ENCODE assay signal across 20 cellular contexts in genomic region chr6:13262302-13263006, GRCh38.
DNase-seq lines count a peak whose midpoint lies in the region; ATAC-seq and TF ChIP-seq lines count a peak whose summit lies in the region.
"Had no signal": no experiment of that assay in that cellular context is flagged by ENCODE, and none has a peak within 500 bp of the region (broad histone marks: within the 10 kb centered on the region; RNA-seq: fewer than 3 reads in every experiment).

No MANE protein-coding gene starts in this region.

- TF ChIP-seq POLR2A in spleen (IDR thresholded peaks at IDR 0.05) (no peak), heart left ventricle (IDR thresholded peaks at IDR 0.05) (no peak)

- no peak for TF ChIP-seq CTCF in spleen (IDR thresholded peaks at IDR 0.05 in 8 of 11, conservative IDR thresholded peaks at IDR 0.05 in 3 of 11)
- no peak for TF ChIP-seq CTCF in heart left ventricle (IDR thresholded peaks at IDR 0.05)

- no peaks in the 10 kb centered on the region for H3K27me3 Mint-ChIP-seq in IgD-negative memory B cell
- H3K27me3 Mint-ChIP-seq in activated CD8-positive, alpha-beta memory T cell treated with anti-CD3 and anti-CD28 coated beads, Interleukin-2, amount 10 ng/mL, durations not matched to agents 7 days and 5 days, result no peaks in the 10 kb centered on the region
- H3K27me3 Mint-ChIP-seq: central memory CD8-positive, alpha-beta T cell had no signal

- no peaks in the 10 kb centered on the region for H3K36me3 ChIP-seq in spleen
- H3K36me3 ChIP-seq in heart left ventricle, result peaks cover 0 to 6% (median 0%) of the 10 kb centered on the region in 9 donors
- H3K36me3 ChIP-seq: HAP-1, ovary, right lobe of liver had no signal

- no peak for ATAC-seq in activated CD8-positive, alpha-beta memory T cell treated with anti-CD3 and anti-CD28 coated beads, Interleukin-2, amount 10 ng/mL, durations not matched to agents 7 days and 5 days
- ATAC-seq in heart left ventricle, result no peak
- ATAC-seq: activated T-cell treated with anti-CD3 and anti-CD28 coated beads, Interleukin-2, amount 50 U/mL, for 4 hours; stimulated activated effector memory CD8-positive, alpha-beta T cell treated with anti-CD3 and anti-CD28 coated beads, Interleukin-12 subunit alpha, Interleukin-12 subunit beta, amount 100 ng/mL, for 72 hours had no signal

- peak overlapping the region; percentile 5 for H3K27ac ChIP-seq in caudate nucleus (ENCODE audit: low read depth, low read length)
- peak overlapping the region in 6 of 8 donors; percentile 70 to 87 (median 76) for H3K27ac ChIP-seq in spleen
- H3K27ac ChIP-seq in heart left ventricle, result peak overlapping the region in 1 of 12 donors; percentile 50
- H3K27ac ChIP-seq: epithelial cell of prostate, ovary, right lobe of liver, tibial nerve had no signal

- DNase-seq in EL, result peak; percentile 42
- no peak for DNase-seq in caudate nucleus (lab: John Stamatoyannopoulos, UW)
- DNase-seq in spleen, result no peak
- DNase-seq in activated CD8-positive, alpha-beta memory T cell treated with anti-CD3 and anti-CD28 coated beads, Interleukin-2, amount 10 ng/mL, durations not matched to agents 7 days and 5 days, result no peak
- no peak for DNase-seq in HuH-7 (ENCODE audit: low spot score)
- DNase-seq in heart left ventricle, result no peak
- DNase-seq: activated naive CD4-positive, alpha-beta T cell treated with anti-CD3 and anti-CD28 coated beads, Interleukin-2, amount 50 U/mL, for 16 hours; activated T-cell treated with anti-CD3 and anti-CD28 coated beads, Interleukin-2, amount 50 U/mL, for 4 hours; aorta; natural killer cell; NCI-H1694; NCI-H748 treated with DMSO at 0.1 percent for 48 hours; ovary; right lobe of liver had no signal

- H3K9me3 ChIP-seq in spleen (no peaks in the 10 kb centered on the region), heart left ventricle (no peaks in the 10 kb centered on the region)
- H3K9me3 ChIP-seq: HAP-1, ovary, right lobe of liver, tibial nerve had no signal

- H3K36me3 Mint-ChIP-seq in IgD-negative memory B cell, result peaks cover 1% of the 10 kb centered on the region
- H3K36me3 Mint-ChIP-seq in activated CD8-positive, alpha-beta memory T cell treated with anti-CD3 and anti-CD28 coated beads, Interleukin-2, amount 10 ng/mL, durations not matched to agents 7 days and 5 days, result peaks cover 2% of the 10 kb centered on the region
- H3K36me3 Mint-ChIP-seq: natural killer cell; stimulated activated effector memory CD8-positive, alpha-beta T cell treated with anti-CD3 and anti-CD28 coated beads, Interleukin-12 subunit alpha, Interleukin-12 subunit beta, amount 100 ng/mL, for 72 hours had no signal

- peak overlapping the region; percentile 23 to 89 (median 78) for H3K4me3 Mint-ChIP-seq in IgD-negative memory B cell
- H3K4me3 Mint-ChIP-seq in activated CD8-positive, alpha-beta memory T cell treated with anti-CD3 and anti-CD28 coated beads, Interleukin-2, amount 10 ng/mL, durations not matched to agents 7 days and 5 days, result no peak overlapping the region
- H3K4me3 Mint-ChIP-seq: activated T-cell treated with anti-CD3 and anti-CD28 coated beads, Interleukin-2, amount 50 U/mL, for 4 hours; central memory CD8-positive, alpha-beta T cell; natural killer cell; stimulated activated effector memory CD8-positive, alpha-beta T cell treated with anti-CD3 and anti-CD28 coated beads, Interleukin-12 subunit alpha, Interleukin-12 subunit beta, amount 100 ng/mL, for 72 hours had no signal

- intact Hi-C loops in spleen (cut with DNase I; ENCODE audit: low total_unique reads), result no loop called here
- intact Hi-C loops in heart left ventricle (cut with DNase I), result no loop called here

- H3K27me3 ChIP-seq in spleen (replicated peaks in 1 of 7), result no peaks in the 10 kb centered on the region
- H3K27me3 ChIP-seq in heart left ventricle, result no peaks in the 10 kb centered on the region
- H3K27me3 ChIP-seq: ovary, right lobe of liver, tibial nerve had no signal

- H3K4me1 ChIP-seq in spleen (peaks cover 7 to 68% (median 37%) of the 10 kb centered on the region in 6 donors), heart left ventricle (peaks cover 0 to 28% (median 0%) of the 10 kb centered on the region in 12 donors)
- H3K4me1 ChIP-seq: HAP-1, right lobe of liver had no signal

- CTCF ChIA-PET in activated CD8-positive, alpha-beta memory T cell treated with anti-CD3 and anti-CD28 coated beads, Interleukin-2, amount 10 ng/mL, durations not matched to agents 7 days and 5 days (lab: Charles Lee), result no interaction called here

- H3K4me3 ChIP-seq in spleen, result peak overlapping the region in 1 of 8 donors; percentile 52
- H3K4me3 ChIP-seq in heart left ventricle, result no peak overlapping the region
- H3K4me3 ChIP-seq: HAP-1, ovary, right lobe of liver, tibial nerve had no signal

- H3K4me1 Mint-ChIP-seq in IgD-negative memory B cell, result peaks cover 38 to 71% (median 50%) of the 10 kb centered on the region in 3 donors
- peaks cover 12% of the 10 kb centered on the region for H3K4me1 Mint-ChIP-seq in activated CD8-positive, alpha-beta memory T cell treated with anti-CD3 and anti-CD28 coated beads, Interleukin-2, amount 10 ng/mL, durations not matched to agents 7 days and 5 days
- H3K4me1 Mint-ChIP-seq: central memory CD8-positive, alpha-beta T cell; natural killer cell had no signal

- H3K9me3 Mint-ChIP-seq in IgD-negative memory B cell, result no peaks in the 10 kb centered on the region
- no peaks in the 10 kb centered on the region for H3K9me3 Mint-ChIP-seq in activated CD8-positive, alpha-beta memory T cell treated with anti-CD3 and anti-CD28 coated beads, Interleukin-2, amount 10 ng/mL, durations not matched to agents 7 days and 5 days (ENCODE audit: low read depth)
- H3K9me3 Mint-ChIP-seq: central memory CD8-positive, alpha-beta T cell; natural killer cell; stimulated activated effector memory CD8-positive, alpha-beta T cell treated with anti-CD3 and anti-CD28 coated beads, Interleukin-12 subunit alpha, Interleukin-12 subunit beta, amount 100 ng/mL, for 72 hours had no signal

- H3K27ac Mint-ChIP-seq in IgD-negative memory B cell, result peak overlapping the region in 2 of 3 donors; percentile 52 to 63
- no peak overlapping the region for H3K27ac Mint-ChIP-seq in activated CD8-positive, alpha-beta memory T cell treated with anti-CD3 and anti-CD28 coated beads, Interleukin-2, amount 10 ng/mL, durations not matched to agents 7 days and 5 days
- H3K27ac Mint-ChIP-seq: natural killer cell; stimulated activated effector memory CD8-positive, alpha-beta T cell treated with anti-CD3 and anti-CD28 coated beads, Interleukin-12 subunit alpha, Interleukin-12 subunit beta, amount 100 ng/mL, for 72 hours had no signal
